In genomic region chr1:7407980-7408770, GRCh38 we compare ENCODE assay signal across 24 cellular contexts.
DNase-seq lines count a peak whose midpoint lies in the region; TF ChIP-seq lines count a peak whose summit lies in the region.
"Had no signal": no experiment of that assay in that cellular context is flagged by ENCODE, and none has a peak within 500 bp of the region (broad histone marks: within the 10 kb centered on the region; RNA-seq: fewer than 3 reads in every experiment).

No MANE protein-coding gene starts in this region.

- peak overlapping the region; percentile 77 for H3K4me2 ChIP-seq in OCI-LY3 (ENCODE audit: low read length)
- H3K4me2 ChIP-seq: BLaER1 treated with 17β-estradiol and CSF1 and Interleukin-3, amounts not matched to agents 10 nM and 100 nM; SK-N-SH had no signal

- TF ChIP-seq EP300 in stomach (IDR thresholded peaks at IDR 0.05) = no peak

- H3K27me3 ChIP-seq in OCI-LY3 (ENCODE audit: low read depth, low read length) = no peaks in the 10 kb centered on the region
- no peaks in the 10 kb centered on the region for H3K27me3 ChIP-seq in stomach
- H3K27me3 ChIP-seq: BLaER1 treated with 17β-estradiol and CSF1 and Interleukin-3, amounts not matched to agents 10 nM and 100 nM; right lobe of liver had no signal

- H3K4me3 ChIP-seq in OCI-LY3 (ENCODE audit: low read length) (peak overlapping the region; percentile 59; the same call in 1 of the 2 replicates), stomach (no peak overlapping the region)
- H3K4me3 ChIP-seq: BLaER1 treated with 17β-estradiol and CSF1 and Interleukin-3, amounts not matched to agents 10 nM and 100 nM; right lobe of liver had no signal

- TF ChIP-seq CTCF in OCI-LY3 (IDR thresholded peaks at IDR 0.05; ENCODE audit: low read depth, low read length) (no peak), stomach (IDR thresholded peaks at IDR 0.05) (no peak)

- POLR2A ChIA-PET in activated CD4-positive, alpha-beta memory T cell treated with anti-CD3 and anti-CD28 coated beads, Interleukin-2, amount 10 ng/mL, durations not matched to agents 7 days and 5 days (lab: Charles Lee) = no interaction called here
- POLR2A ChIA-PET in activated CD4-positive, alpha-beta memory T cell treated with anti-CD3 and anti-CD28 coated beads for 36 hours (lab: Charles Lee) = no interaction called here

- H3K4me1 ChIP-seq in OCI-LY3 (ENCODE audit: low read length) (peaks cover 54% of the 10 kb centered on the region), stomach (no peaks in the 10 kb centered on the region)
- H3K4me1 ChIP-seq: right lobe of liver had no signal

- no peaks in the 10 kb centered on the region for H4K20me1 ChIP-seq in OCI-LY3 (ENCODE audit: insufficient read depth, low read length)
- H4K20me1 ChIP-seq: BLaER1 treated with 17β-estradiol and CSF1 and Interleukin-3, amounts not matched to agents 10 nM and 100 nM had no signal

- H3K9ac ChIP-seq in OCI-LY3 (ENCODE audit: low read length) = peak overlapping the region; percentile 63; the same call in 1 of the 2 replicates
- H3K9ac ChIP-seq: BLaER1 treated with 17β-estradiol and CSF1 and Interleukin-3, amounts not matched to agents 10 nM and 100 nM; SK-N-SH had no signal

- in situ Hi-C loops in ACHN (cut with HindIII; ENCODE audit: low pct_ligation_motif_present, low pct_unique_long_range_greater_than_20kb, low sequenced_read_pairs) = no loop called here

- no peak overlapping the region for H3K27ac Mint-ChIP-seq in activated CD4-positive, alpha-beta memory T cell treated with anti-CD3 and anti-CD28 coated beads, Interleukin-2, amount 10 ng/mL, durations not matched to agents 7 days and 5 days
- no peak overlapping the region for H3K27ac Mint-ChIP-seq in activated CD4-positive, alpha-beta memory T cell treated with anti-CD3 and anti-CD28 coated beads for 36 hours
- H3K27ac Mint-ChIP-seq: effector memory CD8-positive, alpha-beta T cell; stimulated activated naive B cell treated with anti-CD40 and anti-IgM and Interleukin-4, amounts not matched to agents 10 μg/mL and 1 μg/mL and 100 μg/mL, for 72 hours had no signal

- H3K27ac ChIP-seq in OCI-LY3 (ENCODE audit: low read length) (no peak overlapping the region), stomach (no peak overlapping the region)
- H3K27ac ChIP-seq: BLaER1 treated with 17β-estradiol and CSF1 and Interleukin-3, amounts not matched to agents 10 nM and 100 nM; right lobe of liver had no signal

- H3K36me3 ChIP-seq in OCI-LY3 (replicated peaks; ENCODE audit: low read depth, low read length) (no peaks in the 10 kb centered on the region), stomach (no peaks in the 10 kb centered on the region)
- H3K36me3 ChIP-seq: BLaER1 treated with 17β-estradiol and CSF1 and Interleukin-3, amounts not matched to agents 10 nM and 100 nM; right lobe of liver had no signal

- no peak for TF ChIP-seq POLR2A in stomach (IDR thresholded peaks at IDR 0.05)

- H3K27me3 Mint-ChIP-seq in activated CD4-positive, alpha-beta memory T cell treated with anti-CD3 and anti-CD28 coated beads, Interleukin-2, amount 10 ng/mL, durations not matched to agents 7 days and 5 days = no peaks in the 10 kb centered on the region
- H3K27me3 Mint-ChIP-seq in activated CD4-positive, alpha-beta memory T cell treated with anti-CD3 and anti-CD28 coated beads for 36 hours = peaks cover 2% of the 10 kb centered on the region

- H2AFZ ChIP-seq in OCI-LY3 (ENCODE audit: low read depth, low read length) = no peak overlapping the region

- no peak overlapping the region for H3K4me3 Mint-ChIP-seq in activated CD4-positive, alpha-beta memory T cell treated with anti-CD3 and anti-CD28 coated beads, Interleukin-2, amount 10 ng/mL, durations not matched to agents 7 days and 5 days
- no peak overlapping the region for H3K4me3 Mint-ChIP-seq in activated CD4-positive, alpha-beta memory T cell treated with anti-CD3 and anti-CD28 coated beads for 36 hours
- H3K4me3 Mint-ChIP-seq: effector memory CD8-positive, alpha-beta T cell; stimulated activated naive B cell treated with anti-CD40 and anti-IgM and Interleukin-4, amounts not matched to agents 10 μg/mL and 1 μg/mL and 100 μg/mL, for 72 hours had no signal

- CTCF ChIA-PET in activated CD4-positive, alpha-beta memory T cell treated with anti-CD3 and anti-CD28 coated beads, Interleukin-2, amount 10 ng/mL, durations not matched to agents 7 days and 5 days (lab: Charles Lee) = no interaction called here
- CTCF ChIA-PET in activated CD4-positive, alpha-beta memory T cell treated with anti-CD3 and anti-CD28 coated beads for 36 hours (lab: Charles Lee) = no interaction called here

- peak; percentile 14 for DNase-seq in activated CD4-positive, alpha-beta memory T cell treated with anti-CD3 and anti-CD28 coated beads, Interleukin-2, amount 10 ng/mL, durations not matched to agents 7 days and 5 days
- DNase-seq in activated CD4-positive, alpha-beta memory T cell treated with anti-CD3 and anti-CD28 coated beads for 36 hours = no peak
- DNase-seq in iPS-NIHi7 (ENCODE audit: extremely low spot score) (peak; percentile 10), stomach (peak; percentile 19), ACHN (no peak), AG08396 (ENCODE audit: low spot score) (no peak), nucleus accumbens (lab: John Stamatoyannopoulos, UW) (no peak)
- DNase-seq: activated CD4-positive, alpha-beta T cell treated with anti-CD3 and anti-CD28 coated beads for 1 hour; activated naive CD4-positive, alpha-beta T cell treated with Interleukin-2 at 50 U/mL for 16 hours; cerebellar nuclear complex; effector memory CD8-positive, alpha-beta T cell; glutamatergic neuron; HCEC 1CT; left ventricle myocardium superior; NCI-H1436 treated with DMSO at 0.1 percent for 48 hours; NCI-H2171 treated with DMSO at 0.1 percent for 48 hours; NCI-H774; SK-N-SH; stimulated activated naive B cell treated with anti-CD40 and anti-IgM and Interleukin-4, amounts not matched to agents 10 μg/mL and 1 μg/mL and 100 μg/mL, for 72 hours; T-helper 9 cell; trophoblast cell had no signal

- H3K79me2 ChIP-seq in OCI-LY3 (ENCODE audit: low read length) = no peaks in the 10 kb centered on the region

- H3K9me3 ChIP-seq in OCI-LY3 (ENCODE audit: insufficient read depth, low read length) (no peaks in the 10 kb centered on the region), stomach (no peaks in the 10 kb centered on the region)
- H3K9me3 ChIP-seq: BLaER1 treated with 17β-estradiol and CSF1 and Interleukin-3, amounts not matched to agents 10 nM and 100 nM; right lobe of liver; SK-N-SH had no signal

- no peaks in the 10 kb centered on the region for H3K9me3 Mint-ChIP-seq in activated CD4-positive, alpha-beta memory T cell treated with anti-CD3 and anti-CD28 coated beads, Interleukin-2, amount 10 ng/mL, durations not matched to agents 7 days and 5 days
- H3K9me3 Mint-ChIP-seq in activated CD4-positive, alpha-beta memory T cell treated with anti-CD3 and anti-CD28 coated beads for 36 hours = no peaks in the 10 kb centered on the region
- H3K9me3 Mint-ChIP-seq: effector memory CD8-positive, alpha-beta T cell; stimulated activated naive B cell treated with anti-CD40 and anti-IgM and Interleukin-4, amounts not matched to agents 10 μg/mL and 1 μg/mL and 100 μg/mL, for 72 hours had no signal

- no peaks in the 10 kb centered on the region for H3K4me1 Mint-ChIP-seq in activated CD4-positive, alpha-beta memory T cell treated with anti-CD3 and anti-CD28 coated beads, Interleukin-2, amount 10 ng/mL, durations not matched to agents 7 days and 5 days
- H3K4me1 Mint-ChIP-seq in activated CD4-positive, alpha-beta memory T cell treated with anti-CD3 and anti-CD28 coated beads for 36 hours (ENCODE audit: low read depth) = no peaks in the 10 kb centered on the region
- H3K4me1 Mint-ChIP-seq: stimulated activated naive B cell treated with anti-CD40 and anti-IgM and Interleukin-4, amounts not matched to agents 10 μg/mL and 1 μg/mL and 100 μg/mL, for 72 hours had no signal

- WGBS in stomach, 5 donors = 83 to 89% (median 84%) methylated on average over 17 to 23 of the region's 23 CpGs

- intact Hi-C loops in activated CD4-positive, alpha-beta memory T cell treated with anti-CD3 and anti-CD28 coated beads for 36 hours (cut with micrococcal nuclease) = no loop called here
- intact Hi-C loops in stomach (cut with DNase I; ENCODE audit: low total_unique reads) = no loop called here

- H3K36me3 Mint-ChIP-seq in activated CD4-positive, alpha-beta memory T cell treated with anti-CD3 and anti-CD28 coated beads, Interleukin-2, amount 10 ng/mL, durations not matched to agents 7 days and 5 days (ENCODE audit: low read depth) = no peaks in the 10 kb centered on the region
- no peaks in the 10 kb centered on the region for H3K36me3 Mint-ChIP-seq in activated CD4-positive, alpha-beta memory T cell treated with anti-CD3 and anti-CD28 coated beads for 36 hours
- H3K36me3 Mint-ChIP-seq: stimulated activated naive B cell treated with anti-CD40 and anti-IgM and Interleukin-4, amounts not matched to agents 10 μg/mL and 1 μg/mL and 100 μg/mL, for 72 hours had no signal

Comparison
In these comparisons a context has a peak if more than half of its experiments do, and no peak if none do; other contexts are left out.
1. DNase-seq: peak in activated CD4-positive, alpha-beta memory T cell treated with anti-CD3 and anti-CD28 coated beads, Interleukin-2, amount 10 ng/mL, durations not matched to agents 7 days and 5 days (single experiment), iPS-NIHi7 (single experiment) and stomach (single experiment); none in activated CD4-positive, alpha-beta memory T cell treated with anti-CD3 and anti-CD28 coated beads for 36 hours (single experiment), ACHN (single experiment), AG08396 (single experiment) and nucleus accumbens (0 of 56).